ENCODE assay signal across 8 cellular contexts in genomic region chr2:86105252-86105968, GRCh38. TPM values are rescaled to one million over a fixed set of nuclear protein-coding genes. Genes with fewer than 3 reads are reported as not detected.
DNase-seq lines count a peak whose midpoint lies in the region; ATAC-seq lines count a peak whose summit lies in the region.

Gene POLR1A, minus strand, starts transcription at chr2:86105886. Its CDS starts 110 bp downstream, at chr2:86105776.

- H3K36me3 Mint-ChIP-seq in activated CD4-positive, alpha-beta T cell treated with anti-CD3 and anti-CD28 coated beads, Interleukin-2, amount 10 ng/mL, durations not matched to agents 7 days and 5 days (ENCODE audit: low read depth), result peaks cover 47% of the 10 kb centered on the region

- H3K27me3 Mint-ChIP-seq in activated CD4-positive, alpha-beta T cell treated with anti-CD3 and anti-CD28 coated beads, Interleukin-2, amount 10 ng/mL, durations not matched to agents 7 days and 5 days, result no peaks in the 10 kb centered on the region

- H3K4me3 Mint-ChIP-seq in activated CD4-positive, alpha-beta T cell treated with anti-CD3 and anti-CD28 coated beads, Interleukin-2, amount 10 ng/mL, durations not matched to agents 7 days and 5 days, result peak within 1 kb of the TSS; percentile 84

- POLR2A ChIA-PET in activated CD4-positive, alpha-beta T cell treated with anti-CD3 and anti-CD28 coated beads, Interleukin-2, amount 10 ng/mL, durations not matched to agents 7 days and 5 days (lab: Charles Lee), result interaction anchor here (0.6 to 0.7 kb wide), 2 partner anchors 53 to 64 kb away, joined by 3 to 5 read pairs; no protein-coding TSS in a partner anchor

- CTCF ChIA-PET in activated CD4-positive, alpha-beta T cell treated with anti-CD3 and anti-CD28 coated beads, Interleukin-2, amount 10 ng/mL, durations not matched to agents 7 days and 5 days (lab: Charles Lee), result interaction anchor here (0.8 to 1.9 kb wide), 8 partner anchors 9 to 354 kb away, joined by 3 to 6 read pairs (median 4); no protein-coding TSS in a partner anchor

- peaks cover 2% of the 10 kb centered on the region for H3K9me3 Mint-ChIP-seq in activated CD4-positive, alpha-beta T cell treated with anti-CD3 and anti-CD28 coated beads, Interleukin-2, amount 10 ng/mL, durations not matched to agents 7 days and 5 days

- H3K4me1 Mint-ChIP-seq in activated CD4-positive, alpha-beta T cell treated with anti-CD3 and anti-CD28 coated beads, Interleukin-2, amount 10 ng/mL, durations not matched to agents 7 days and 5 days, result peaks cover 54% of the 10 kb centered on the region

- ATAC-seq in GM19328 (IDR thresholded peaks at IDR 0.05; ENCODE audit: unreplicated experiment) (peak; percentile 62), HG03469 (IDR thresholded peaks at IDR 0.05; ENCODE audit: unreplicated experiment) (peak; percentile 39), left lobe of liver (peak; percentile 94)

- peak within 1 kb of the TSS; percentile 99 for H3K27ac Mint-ChIP-seq in activated CD4-positive, alpha-beta T cell treated with anti-CD3 and anti-CD28 coated beads, Interleukin-2, amount 10 ng/mL, durations not matched to agents 7 days and 5 days

- peak; percentile 98 for DNase-seq in Ammon's horn (ENCODE audit: low spot score)
- peak; percentile 93 to 94 for DNase-seq in NCI-H526 (lab: John Stamatoyannopoulos, UW)
- peak; percentile 89 for DNase-seq in activated CD4-positive, alpha-beta T cell treated with anti-CD3 and anti-CD28 coated beads, Interleukin-2, amount 10 ng/mL, durations not matched to agents 7 days and 5 days
- DNase-seq in dedifferentiated amniotic fluid mesenchymal stem cell (ENCODE audit: extremely low spot score), result peak; percentile 95
- DNase-seq in left lobe of liver (ENCODE audit: low spot score), result peak; percentile 91
- DNase-seq in stimulated activated CD4-positive, alpha-beta T cell treated with anti-CD3 and anti-CD28 coated beads, Interleukin-2, amount 100 ng/mL, for 24 hours, result peak; percentile 79 to 83

RNA-seq across cellular contexts. Expression of gene POLR1A, which starts in this region (rescaled TPM):
- 10 to 100 TPM; 34.5 to 36.6 TPM for total RNA-seq in activated CD4-positive, alpha-beta T cell treated with anti-CD3 and anti-CD28 coated beads, Interleukin-2, amount 10 ng/mL, durations not matched to agents 7 days and 5 days
- 12.1 TPM for total RNA-seq in left lobe of liver

Comparison
In these comparisons a context has a peak if more than half of its experiments do, and no peak if none do; other contexts are left out.
1. Peak in every context shown above with its lines: DNase-seq and ATAC-seq.
2. ATAC-seq: peak in every context shown above with its lines; median percentile 94 in left lobe of liver; 62 in GM19328; 39 in HG03469.